25 cellular contexts compared by ENCODE assay signal in genomic region chr5:51104556-51104955, GRCh38.
"Had no signal": no experiment of that assay in that cellular context is flagged by ENCODE, and none has a peak within 500 bp of the region (broad histone marks: within the 10 kb centered on the region; RNA-seq: fewer than 3 reads in every experiment).

No MANE protein-coding gene starts in this region.

- H3K4me3 ChIP-seq: colonic mucosa, gastrocnemius medialis, lung, ovary, psoas muscle, skin epidermis, spleen, testis, tibial artery had no signal

- H3K9me3 ChIP-seq: colonic mucosa, gastrocnemius medialis, ovary, psoas muscle, testis, tibial artery had no signal

- H3K27me3 ChIP-seq: colonic mucosa, gastrocnemius medialis, ovary, spleen, testis, tibial artery had no signal

- ATAC-seq: gastrocnemius medialis; left cardiac atrium; left ventricle myocardium superior; natural killer cell; psoas muscle; right cardiac atrium; stimulated activated memory B cell treated with anti-CD40 and anti-IgM and Interleukin-4, amounts not matched to agents 10 μg/mL and 1 μg/mL and 100 μg/mL, for 72 hours; stimulated activated naive CD8-positive, alpha-beta T cell treated with anti-CD3 and anti-CD28 coated beads, Interleukin-15, Interleukin-2, amounts not matched to agents 100 U/mL and 50 U/mL, for 24 hours had no signal

- H3K36me3 ChIP-seq: colonic mucosa, gastrocnemius medialis, ovary, spleen, tibial artery had no signal

- FAIRE-seq: endothelial cell of umbilical vein, kidney had no signal

- H3K27ac ChIP-seq: colonic mucosa, gastrocnemius medialis, ovary, psoas muscle, skin epidermis, spleen, testis, tibial artery had no signal

- DNase-seq: colonic mucosa; dermis blood vessel endothelial cell; effector memory CD4-positive, alpha-beta T cell; erythroblast; gastrocnemius medialis; head of caudate nucleus; kidney; left cardiac atrium; left ventricle myocardium superior; natural killer cell; occipital lobe; ovary; posterior cingulate gyrus; psoas muscle; right cardiac atrium; spleen; stimulated activated CD4-positive, alpha-beta T cell treated with anti-CD3 and anti-CD28 coated beads, Interleukin-4, amount 100 ng/mL, for 4 hours; stimulated activated naive CD8-positive, alpha-beta T cell treated with anti-CD3 and anti-CD28 coated beads, Interleukin-15, Interleukin-2, amounts not matched to agents 100 U/mL and 50 U/mL, for 24 hours; substantia nigra; testis; tibial artery had no signal

- H3K4me1 ChIP-seq: colonic mucosa, gastrocnemius medialis, psoas muscle, spleen, testis, tibial artery had no signal
